Comparison of ENCODE assay signal across 1 cellular context in the genomic region with DNA sequence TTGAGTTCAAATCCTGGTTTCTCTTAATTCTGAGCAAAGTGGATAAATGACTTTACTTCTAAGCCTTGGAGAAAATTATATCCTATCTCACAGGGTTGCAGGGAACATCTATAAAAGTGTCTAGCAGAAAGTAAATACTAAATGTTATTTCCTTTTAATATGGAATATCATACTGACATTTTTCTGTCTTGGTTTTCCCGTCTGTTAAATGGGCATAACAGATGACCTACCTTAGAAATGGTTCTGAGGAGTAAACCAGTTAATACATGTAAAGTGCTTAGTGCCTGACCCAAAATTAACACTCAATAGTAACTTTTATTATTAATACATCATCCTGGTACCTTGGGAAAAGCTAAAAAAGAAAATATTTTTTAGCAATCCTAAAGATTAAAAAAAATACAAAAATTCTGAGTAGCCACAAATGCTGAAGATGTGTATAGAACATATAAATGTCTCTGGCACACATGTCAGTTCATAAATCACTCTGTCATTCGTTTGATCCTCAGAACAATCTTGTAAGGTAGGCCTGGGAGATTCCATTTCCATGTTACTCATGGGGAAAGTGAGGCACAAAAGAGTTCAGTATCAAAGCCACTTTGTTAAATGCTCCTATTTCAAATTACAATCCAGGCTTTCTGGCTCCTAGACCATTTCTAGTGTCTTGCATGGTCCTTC.
TF ChIP-seq lines count a peak whose summit lies in the region.

No MANE protein-coding gene starts in this region.

TF ChIP-seq in H1, 55 proteins besides CTCF, POLR2A, EP300 and RAD21:
- TF ChIP-seq PHF8 (conservative IDR thresholded peaks at IDR 0.05; ENCODE audit: low read depth, low read length): no peak
- TF ChIP-seq, protein P1, sequence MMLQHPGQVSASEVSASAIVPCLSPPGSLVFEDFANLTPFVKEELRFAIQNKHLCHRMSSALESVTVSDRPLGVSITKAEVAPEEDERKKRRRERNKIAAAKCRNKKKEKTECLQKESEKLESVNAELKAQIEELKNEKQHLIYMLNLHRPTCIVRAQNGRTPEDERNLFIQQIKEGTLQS (IDR thresholded peaks at IDR 0.05; ENCODE audit: insufficient read depth, low read depth, low read length): no peak
- TF ChIP-seq CHD2 (IDR thresholded peaks at IDR 0.05; ENCODE audit: low read length): no peak
- no peak for TF ChIP-seq BRCA1 (IDR thresholded peaks at IDR 0.05; ENCODE audit: low read depth, low read length)
- no peak for TF ChIP-seq HDAC6 (IDR thresholded peaks at IDR 0.05; ENCODE audit: low read depth, low read length)
- TF ChIP-seq TBP (IDR thresholded peaks at IDR 0.05; ENCODE audit: low read depth, low read length): no peak
- TF ChIP-seq, protein P2, sequence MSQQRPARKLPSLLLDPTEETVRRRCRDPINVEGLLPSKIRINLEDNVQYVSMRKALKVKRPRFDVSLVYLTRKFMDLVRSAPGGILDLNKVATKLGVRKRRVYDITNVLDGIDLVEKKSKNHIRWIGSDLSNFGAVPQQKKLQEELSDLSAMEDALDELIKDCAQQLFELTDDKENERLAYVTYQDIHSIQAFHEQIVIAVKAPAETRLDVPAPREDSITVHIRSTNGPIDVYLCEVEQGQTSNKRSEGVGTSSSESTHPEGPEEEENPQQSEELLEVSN (IDR thresholded peaks at IDR 0.05): no peak
- TF ChIP-seq BCL11A (IDR thresholded peaks at IDR 0.05; ENCODE audit: low read depth in 2 of 2, low read length in 2 of 2): no peak
- TF ChIP-seq, protein P3, sequence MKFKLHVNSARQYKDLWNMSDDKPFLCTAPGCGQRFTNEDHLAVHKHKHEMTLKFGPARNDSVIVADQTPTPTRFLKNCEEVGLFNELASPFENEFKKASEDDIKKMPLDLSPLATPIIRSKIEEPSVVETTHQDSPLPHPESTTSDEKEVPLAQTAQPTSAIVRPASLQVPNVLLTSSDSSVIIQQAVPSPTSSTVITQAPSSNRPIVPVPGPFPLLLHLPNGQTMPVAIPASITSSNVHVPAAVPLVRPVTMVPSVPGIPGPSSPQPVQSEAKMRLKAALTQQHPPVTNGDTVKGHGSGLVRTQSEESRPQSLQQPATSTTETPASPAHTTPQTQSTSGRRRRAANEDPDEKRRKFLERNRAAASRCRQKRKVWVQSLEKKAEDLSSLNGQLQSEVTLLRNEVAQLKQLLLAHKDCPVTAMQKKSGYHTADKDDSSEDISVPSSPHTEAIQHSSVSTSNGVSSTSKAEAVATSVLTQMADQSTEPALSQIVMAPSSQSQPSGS (IDR thresholded peaks at IDR 0.05; ENCODE audit: low read length): no peak
- no peak for TF ChIP-seq SP2 (IDR thresholded peaks at IDR 0.05; ENCODE audit: low read length)
- no peak for TF ChIP-seq EGR1 (IDR thresholded peaks at IDR 0.05; ENCODE audit: borderline replicate concordance, low read depth, low read length)
- TF ChIP-seq JUN (IDR thresholded peaks at IDR 0.05; ENCODE audit: low read depth, low read length): no peak
- TF ChIP-seq JUND (IDR thresholded peaks at IDR 0.05; ENCODE audit: low read length): no peak
